In the genomic region with DNA sequence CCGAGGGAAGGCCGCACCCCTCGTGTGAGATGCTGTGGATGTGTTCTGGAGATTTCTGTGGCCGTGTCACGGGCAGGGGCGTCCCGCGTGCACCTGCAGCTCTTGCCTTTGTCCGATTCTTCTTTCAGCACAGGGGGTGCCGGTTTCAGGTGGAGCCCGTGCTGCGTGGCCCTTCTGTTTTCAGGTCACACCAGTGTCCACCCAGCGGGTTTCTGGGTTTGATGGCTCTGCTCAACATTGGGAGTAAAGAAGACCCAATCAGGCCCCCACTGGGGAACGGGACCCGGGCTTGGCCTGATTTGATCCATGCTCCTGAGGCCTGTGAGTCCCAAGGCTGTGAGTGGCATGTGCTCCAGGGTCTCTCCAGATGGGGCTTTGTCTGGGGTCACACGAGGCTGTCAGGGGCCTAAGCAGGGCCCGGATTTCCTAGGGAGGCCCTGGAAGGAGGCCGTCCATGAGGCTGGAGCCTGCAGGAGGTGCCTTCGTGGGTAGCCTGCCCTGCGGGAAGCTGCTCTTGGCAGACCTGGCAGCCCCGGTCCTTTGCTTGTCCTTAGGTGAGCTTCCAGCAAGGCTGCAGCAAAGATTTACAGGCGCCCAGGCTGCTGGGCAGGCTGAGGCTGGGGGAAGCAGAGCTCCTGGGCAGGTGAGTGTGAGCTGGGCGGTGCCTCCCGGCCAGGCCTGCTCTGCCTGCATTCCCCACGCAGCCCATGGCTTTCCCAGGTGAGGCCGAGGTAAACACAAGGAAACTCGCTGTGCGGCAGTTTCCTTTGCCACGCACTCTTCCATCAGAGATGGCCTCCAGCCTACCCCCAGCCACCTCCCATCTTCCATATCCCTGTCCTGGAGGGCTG, we compare ENCODE assay signal across 17 cellular contexts.
"Had no signal": no experiment of that assay in that cellular context is flagged by ENCODE, and none has a peak within 500 bp of the region (broad histone marks: within the 10 kb centered on the region; RNA-seq: fewer than 3 reads in every experiment).

No MANE protein-coding gene starts in this region.

- H3K4me1 ChIP-seq: ascending aorta, breast epithelium, psoas muscle, right lobe of liver had no signal

- DNase-seq: activated CD4-positive, alpha-beta memory T cell treated with anti-CD3 and anti-CD28 coated beads, Interleukin-2, amount 10 ng/mL, durations not matched to agents 7 days and 5 days; activated gamma-delta T cell treated with Interleukin-2 at 50 U/mL for 16 hours; activated naive CD8-positive, alpha-beta T cell treated with anti-CD3 and anti-CD28 coated beads, Interleukin-2, amount 50 U/mL, for 24 hours; activated T-cell treated with anti-CD3 and anti-CD28 coated beads, Interleukin-2, amount 50 U/mL, for 48 hours; occipital lobe; SK-N-SH; stimulated activated CD4-positive, alpha-beta T cell treated with anti-CD3 and anti-CD28 coated beads, Interleukin-1b, Interleukin-23, amount 100 ng/mL, for 48 hours; stomach; T-cell; WERI-Rb-1 had no signal

- H3K27me3 Mint-ChIP-seq: activated naive CD8-positive, alpha-beta T cell treated with anti-CD3 and anti-CD28 coated beads, Interleukin-2, amount 50 U/mL, for 24 hours had no signal

- H3K36me3 ChIP-seq: ascending aorta, breast epithelium, right lobe of liver, stomach, thoracic aorta, WERI-Rb-1 had no signal

- H3K27ac ChIP-seq: ascending aorta, breast epithelium, psoas muscle, right lobe of liver, stomach, thoracic aorta, WERI-Rb-1 had no signal

- H3K4me3 ChIP-seq: ascending aorta, breast epithelium, psoas muscle, right lobe of liver, stomach, thoracic aorta had no signal

- H3K36me3 Mint-ChIP-seq: memory B cell; naive thymus-derived CD8-positive, alpha-beta T cell; T-cell had no signal

- H3K9me2 ChIP-seq: SK-N-SH had no signal

- H3K9me3 ChIP-seq: ascending aorta, breast epithelium, psoas muscle, right lobe of liver, SK-N-SH, stomach, thoracic aorta had no signal

- H3K27me3 ChIP-seq: ascending aorta, breast epithelium, right lobe of liver had no signal

- H3K4me3 Mint-ChIP-seq: activated CD4-positive, alpha-beta memory T cell treated with anti-CD3 and anti-CD28 coated beads, Interleukin-2, amount 10 ng/mL, durations not matched to agents 7 days and 5 days; activated naive CD8-positive, alpha-beta T cell treated with anti-CD3 and anti-CD28 coated beads, Interleukin-2, amount 50 U/mL, for 24 hours; memory B cell; T-cell had no signal

- H3K9ac ChIP-seq: SK-N-SH had no signal

- H3K4me2 ChIP-seq: SK-N-SH had no signal

- H3K27ac Mint-ChIP-seq: activated CD4-positive, alpha-beta memory T cell treated with anti-CD3 and anti-CD28 coated beads, Interleukin-2, amount 10 ng/mL, durations not matched to agents 7 days and 5 days; activated naive CD8-positive, alpha-beta T cell treated with anti-CD3 and anti-CD28 coated beads, Interleukin-2, amount 50 U/mL, for 24 hours; memory B cell had no signal

- ATAC-seq: activated naive CD8-positive, alpha-beta T cell treated with anti-CD3 and anti-CD28 coated beads, Interleukin-2, amount 50 U/mL, for 24 hours; naive thymus-derived CD8-positive, alpha-beta T cell; psoas muscle; right lobe of liver; T-cell had no signal

- H3K9me3 Mint-ChIP-seq: activated CD4-positive, alpha-beta memory T cell treated with anti-CD3 and anti-CD28 coated beads, Interleukin-2, amount 10 ng/mL, durations not matched to agents 7 days and 5 days; activated naive CD8-positive, alpha-beta T cell treated with anti-CD3 and anti-CD28 coated beads, Interleukin-2, amount 50 U/mL, for 24 hours; memory B cell; naive thymus-derived CD8-positive, alpha-beta T cell; T-cell had no signal
